ENCODE assay signal across 8 cellular contexts in the genomic region with DNA sequence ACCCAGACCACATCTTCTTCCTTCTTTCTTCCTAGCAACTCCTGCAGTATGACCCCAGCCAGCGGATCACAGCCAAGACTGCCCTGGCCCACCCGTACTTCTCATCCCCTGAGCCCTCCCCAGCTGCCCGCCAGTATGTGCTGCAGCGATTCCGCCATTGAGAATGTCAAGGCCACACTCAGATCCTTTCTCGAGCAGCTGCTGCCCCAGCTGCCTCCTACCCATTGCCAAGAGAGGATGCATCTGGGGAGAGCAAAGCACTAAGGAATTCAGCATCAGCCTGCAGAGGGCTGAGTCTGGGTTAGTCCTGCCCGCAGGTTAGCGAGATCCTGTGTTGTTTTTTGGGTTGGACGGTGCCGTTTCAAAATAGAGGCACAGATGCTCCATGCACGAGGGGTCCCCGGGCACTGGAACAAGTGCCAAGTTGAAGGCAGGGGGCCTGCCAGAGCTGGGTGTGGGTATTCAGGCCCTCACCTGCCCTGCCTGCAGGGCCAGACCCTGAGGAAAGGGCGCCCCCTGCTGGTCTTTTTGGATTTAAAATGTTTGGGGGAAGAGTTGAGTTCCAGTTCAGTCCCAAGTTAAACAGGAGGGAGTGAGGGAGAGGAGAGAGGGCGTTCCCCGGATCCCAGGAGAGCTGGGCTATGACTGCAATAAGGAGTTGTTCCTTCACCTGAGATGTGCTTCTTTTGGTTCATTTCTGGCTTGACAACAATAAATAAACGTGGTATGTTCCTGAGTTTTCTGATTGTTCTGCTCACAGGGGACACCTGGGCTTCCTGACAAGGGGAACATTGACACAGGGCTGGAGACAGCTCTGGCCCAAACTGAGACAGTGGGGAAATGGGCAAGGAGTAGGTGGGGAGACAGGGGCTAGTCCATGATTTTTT. TPM values are rescaled to one million over a fixed set of nuclear protein-coding genes. Genes with fewer than 3 reads are reported as not detected.
DNase-seq lines count a peak whose midpoint lies in the region; ATAC-seq and TF ChIP-seq lines count a peak whose summit lies in the region.

No MANE protein-coding gene starts in this region.

- H3K27ac Mint-ChIP-seq in activated CD4-positive, alpha-beta T cell treated with anti-CD3 and anti-CD28 coated beads, Interleukin-2, amount 10 ng/mL, durations not matched to agents 24 days and 14 days = peak overlapping the region; percentile 34

- no peak overlapping the region for H3K4me3 Mint-ChIP-seq in activated CD4-positive, alpha-beta T cell treated with anti-CD3 and anti-CD28 coated beads, Interleukin-2, amount 10 ng/mL, durations not matched to agents 24 days and 14 days

- no peak overlapping the region for H3K27ac ChIP-seq in coronary artery

- no peak for TF ChIP-seq POLR2A in GM18505 (IDR thresholded peaks at IDR 0.05; ENCODE audit: borderline replicate concordance, extremely low read depth, insufficient read depth, insufficient read length)

- H3K36me3 Mint-ChIP-seq in activated CD4-positive, alpha-beta T cell treated with anti-CD3 and anti-CD28 coated beads, Interleukin-2, amount 10 ng/mL, durations not matched to agents 24 days and 14 days (ENCODE audit: low read depth) = peaks cover 2% of the 10 kb centered on the region

- no peaks in the 10 kb centered on the region; the same call in 1 of the 2 replicates for H3K36me3 ChIP-seq in H7 (replicated peaks; ENCODE audit: control insufficient read depth, insufficient read depth, low read length)

- H3K4me3 ChIP-seq in H7 (ENCODE audit: insufficient read depth, low read depth, low read length) = no peak overlapping the region
- no peak overlapping the region for H3K4me3 ChIP-seq in coronary artery

- TF ChIP-seq CTCF in coronary artery (IDR thresholded peaks at IDR 0.05) = peak; percentile 67

- DNase-seq in AG08396 (ENCODE audit: low spot score) = peak; percentile 85
- peak; percentile 95 for DNase-seq in H7
- DNase-seq in NCI-H510A treated with DMSO at 0.1 percent for 48 hours (lab: John Stamatoyannopoulos, UW) = peak; percentile 67
- peak; percentile 96 for DNase-seq in activated CD4-positive, alpha-beta T cell treated with anti-CD3 and anti-CD28 coated beads, Interleukin-2, amount 10 ng/mL, durations not matched to agents 24 days and 14 days
- no peak for DNase-seq in coronary artery (ENCODE audit: low spot score)
- DNase-seq in medulla oblongata (ENCODE audit: extremely low spot score) = peak; percentile 85
- peak; percentile 27 to 64 for DNase-seq in stimulated activated CD8-positive, alpha-beta memory T cell treated with anti-CD3 and anti-CD28 coated beads, Interleukin-15, amount 100 ng/mL, for 4 hours (ENCODE audit: low read depth in 2 of 2)

- H3K27me3 ChIP-seq in H7 (ENCODE audit: control insufficient read depth, insufficient read depth, low read length) = no peaks in the 10 kb centered on the region

- H3K27me3 Mint-ChIP-seq in activated CD4-positive, alpha-beta T cell treated with anti-CD3 and anti-CD28 coated beads, Interleukin-2, amount 10 ng/mL, durations not matched to agents 24 days and 14 days = no peaks in the 10 kb centered on the region

- H3K4me1 Mint-ChIP-seq in activated CD4-positive, alpha-beta T cell treated with anti-CD3 and anti-CD28 coated beads, Interleukin-2, amount 10 ng/mL, durations not matched to agents 24 days and 14 days = peaks cover 5% of the 10 kb centered on the region

- ATAC-seq in GM18505 (IDR thresholded peaks at IDR 0.05; ENCODE audit: unreplicated experiment) = no peak

- no peaks in the 10 kb centered on the region for H3K9me3 Mint-ChIP-seq in activated CD4-positive, alpha-beta T cell treated with anti-CD3 and anti-CD28 coated beads, Interleukin-2, amount 10 ng/mL, durations not matched to agents 24 days and 14 days

- intact Hi-C loops in activated CD4-positive, alpha-beta T cell treated with anti-CD3 and anti-CD28 coated beads, Interleukin-2, amount 10 ng/mL, durations not matched to agents 24 days and 14 days (cut with micrococcal nuclease) = loop anchor here (1.0 kb wide), 1 partner anchor 100 kb away; no protein-coding TSS in a partner anchor

RNA-seq across cellular contexts. Expression of gene CDK3, which starts 4.9 kb away (rescaled TPM):
- 4.3 and 6.7 TPM in 2 replicates for total RNA-seq in H7 (2014; rRNA removed; shearing (Covaris generic))
- total RNA-seq in activated CD4-positive, alpha-beta T cell treated with anti-CD3 and anti-CD28 coated beads, Interleukin-2, amount 10 ng/mL, durations not matched to agents 24 days and 14 days = 6.6 and 7.4 TPM in 2 replicates

RNA-seq across cellular contexts. Expression of gene EVPL, which starts 21.6 kb away (rescaled TPM):
- 0.26 TPM in 1 of 2 replicates, not detected in the other for total RNA-seq in H7 (2014; rRNA removed; shearing (Covaris generic))
- 0.09 and 0.17 TPM in 2 replicates for total RNA-seq in activated CD4-positive, alpha-beta T cell treated with anti-CD3 and anti-CD28 coated beads, Interleukin-2, amount 10 ng/mL, durations not matched to agents 24 days and 14 days

RNA-seq across cellular contexts. Expression of gene TEN1, which starts 26.5 kb away (rescaled TPM):
- total RNA-seq in H7 (2014; rRNA removed; shearing (Covaris generic)) = 12.5 and 16.9 TPM in 2 replicates
- total RNA-seq in activated CD4-positive, alpha-beta T cell treated with anti-CD3 and anti-CD28 coated beads, Interleukin-2, amount 10 ng/mL, durations not matched to agents 24 days and 14 days = 9.7 and 12.5 TPM in 2 replicates

RNA-seq across cellular contexts. Expression of gene ACOX1, which starts 26.5 kb away (rescaled TPM):
- total RNA-seq in H7 (2014; rRNA removed; shearing (Covaris generic)) = 35.1 and 38.3 TPM in 2 replicates
- 29.2 and 30.0 TPM in 2 replicates for total RNA-seq in activated CD4-positive, alpha-beta T cell treated with anti-CD3 and anti-CD28 coated beads, Interleukin-2, amount 10 ng/mL, durations not matched to agents 24 days and 14 days
